In the genomic region with DNA sequence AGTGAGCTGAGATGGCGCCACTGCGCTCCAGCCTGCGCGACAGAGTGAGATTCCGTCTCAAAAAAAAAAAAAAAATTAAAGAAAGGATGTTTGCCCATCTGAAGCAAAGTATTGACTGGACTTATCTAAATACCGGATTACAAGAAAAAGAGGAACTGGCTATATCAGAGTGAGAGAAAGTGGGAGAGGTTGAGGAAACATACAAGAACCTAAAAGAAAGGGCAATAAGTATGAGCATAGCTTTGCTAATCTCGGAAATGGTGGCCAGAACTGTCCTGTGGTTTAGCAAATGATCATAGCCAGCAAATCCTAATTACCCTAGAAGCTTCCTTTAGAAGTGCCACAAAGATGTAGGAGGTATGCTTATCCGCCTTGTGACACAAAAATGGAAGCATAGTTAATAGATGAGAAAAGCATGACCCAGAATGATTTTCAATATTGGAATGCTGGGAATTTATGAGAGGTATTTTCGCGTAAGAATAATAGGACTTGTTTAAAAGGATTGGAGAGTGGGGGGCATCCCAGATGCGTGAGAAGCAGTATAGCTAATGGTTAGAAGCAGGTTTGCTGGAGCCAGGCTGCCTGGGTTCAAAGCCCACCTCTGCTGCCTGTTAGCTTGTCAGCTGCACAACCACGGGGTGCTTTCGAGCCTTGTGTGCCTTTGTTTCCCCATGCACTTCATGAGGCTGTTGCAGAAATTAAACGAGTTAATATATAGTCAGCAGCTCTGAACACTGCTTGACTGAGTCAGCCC, we compare ENCODE assay signal across 8 cellular contexts. TPM values are rescaled to one million over a fixed set of nuclear protein-coding genes. Genes with fewer than 3 reads are reported as not detected.
DNase-seq lines count a peak whose midpoint lies in the region; ATAC-seq, FAIRE-seq and TF ChIP-seq lines count a peak whose summit lies in the region.

No MANE protein-coding gene starts in this region.

- H3K36me3 ChIP-seq in CD4-positive, alpha-beta memory T cell (ENCODE audit: insufficient read depth, low read length) = no peaks in the 10 kb centered on the region
- H3K36me3 ChIP-seq in astrocyte (ENCODE audit: insufficient read depth, low read length) (peaks cover 8% of the 10 kb centered on the region), HepG2 (replicated peaks in 1 of 2; ENCODE audit: control insufficient read depth in 1 of 2, insufficient read depth in 2 of 2, low read length in 2 of 2) (peaks cover 3 to 5% of the 10 kb centered on the region in 2 experiments; a peak in 2 of 5 replicates), transverse colon (no peaks in the 10 kb centered on the region)

- ATAC-seq in HepG2 = no peak
- no peak for ATAC-seq in GM18498 (IDR thresholded peaks at IDR 0.05; ENCODE audit: unreplicated experiment)
- no peak for ATAC-seq in omental fat pad (ENCODE audit: low FRiP score)

- no TSS peak for BruUV-seq in HepG2 (replicated peaks; lab: Mats Ljungman, UMichigan)

- POLR2A ChIA-PET in CD4-positive, alpha-beta memory T cell (lab: Charles Lee; ENCODE audit: partially characterized antibody) = interaction anchor here (0.9 to 3.4 kb wide), 3 partner anchors 56 to 82 kb away, joined by 3 to 12 read pairs (median 3); partner anchors contain the start of genes IDI1 and LARP4B
- POLR2A ChIA-PET in HepG2 (lab: Yijun Ruan, JAX) = interaction anchor here (1.2 to 6.5 kb wide), 7 partner anchors 13 to 62 kb away, joined by 3 to 42 read pairs (median 4); partner anchors contain the start of gene IDI1

- H3K4me1 ChIP-seq in CD4-positive, alpha-beta memory T cell (ENCODE audit: insufficient read depth, low read length) = peaks cover 30% of the 10 kb centered on the region
- peaks cover 25% of the 10 kb centered on the region for H3K4me1 ChIP-seq in astrocyte (ENCODE audit: insufficient read depth, low read length)
- peaks cover 67% of the 10 kb centered on the region for H3K4me1 ChIP-seq in HepG2 (ENCODE audit: insufficient read depth, low read length)
- peaks cover 11 to 21% (median 14%) of the 10 kb centered on the region in 4 donors for H3K4me1 ChIP-seq in transverse colon

- H3K27me3 Mint-ChIP-seq in CD4-positive, alpha-beta memory T cell = no peaks in the 10 kb centered on the region
- no peaks in the 10 kb centered on the region for H3K27me3 Mint-ChIP-seq in astrocyte (ENCODE audit: low read depth, unreplicated experiment)

- no peaks in the 10 kb centered on the region for H3K27me3 ChIP-seq in CD4-positive, alpha-beta memory T cell (ENCODE audit: insufficient read depth, low read length)
- no peaks in the 10 kb centered on the region for H3K27me3 ChIP-seq in astrocyte (ENCODE audit: insufficient read depth, low read length)
- no peaks in the 10 kb centered on the region; a peak in 1 of 5 replicates for H3K27me3 ChIP-seq in HepG2 (ENCODE audit: control insufficient read depth in 1 of 2, insufficient read depth in 2 of 2, low read length in 2 of 2)
- no peaks in the 10 kb centered on the region for H3K27me3 ChIP-seq in transverse colon

- peaks cover 0 to 16% of the 10 kb centered on the region in 2 donors for H3K36me3 Mint-ChIP-seq in CD4-positive, alpha-beta memory T cell
- peaks cover 23% of the 10 kb centered on the region for H3K36me3 Mint-ChIP-seq in astrocyte (ENCODE audit: low read depth, unreplicated experiment)

- CTCF ChIA-PET in CD4-positive, alpha-beta memory T cell (lab: Charles Lee; ENCODE audit: partially characterized antibody) = interaction anchor here (1.0 to 1.5 kb wide), 2 partner anchors 57 to 69 kb away, joined by 4 to 6 read pairs; partner anchors contain the start of gene WDR37
- CTCF ChIA-PET in HepG2 (lab: Yijun Ruan, JAX; ENCODE audit: low intra/inter-chr PET ratio, low total read pairs) = no interaction called here

- H3K27ac ChIP-seq in CD4-positive, alpha-beta memory T cell (ENCODE audit: low read depth, low read length) = peak overlapping the region; percentile 83
- H3K27ac ChIP-seq in astrocyte (ENCODE audit: low read depth, low read length) = peak overlapping the region; percentile 97
- H3K27ac ChIP-seq in HepG2 (ENCODE audit: extremely low read length, insufficient read depth, low read length) = peak overlapping the region; percentile 79
- H3K27ac ChIP-seq in transverse colon = peak overlapping the region; percentile 91 to 97 (median 94)

- H4K20me1 ChIP-seq in astrocyte (ENCODE audit: insufficient read depth, low read length) (peaks cover 23% of the 10 kb centered on the region), HepG2 (ENCODE audit: insufficient read depth, low read length) (peaks cover 12% of the 10 kb centered on the region)

- intact Hi-C loops in CD4-positive, alpha-beta memory T cell (cut with micrococcal nuclease) = loop anchor here (5.0 kb wide), 1 partner anchor 120 kb away; no protein-coding TSS in a partner anchor
- intact Hi-C loops in HepG2 (cut with micrococcal nuclease; ENCODE audit: unreplicated experiment) (loop anchor here (2.0 to 5.0 kb wide), 2 partner anchors 16 to 60 kb away; partner anchors contain the start of gene IDI1), transverse colon (cut with DNase I; ENCODE audit: low total_unique reads) (no loop called here)

- peak overlapping the region; percentile 41 to 99 (median 98) for H3K27ac Mint-ChIP-seq in CD4-positive, alpha-beta memory T cell
- H3K27ac Mint-ChIP-seq in astrocyte (ENCODE audit: unreplicated experiment) = peak overlapping the region; percentile 95

- H3K9me3 Mint-ChIP-seq in CD4-positive, alpha-beta memory T cell = no peaks in the 10 kb centered on the region
- no peaks in the 10 kb centered on the region for H3K9me3 Mint-ChIP-seq in astrocyte (ENCODE audit: unreplicated experiment)

- no peaks in the 10 kb centered on the region for H3K9me3 ChIP-seq in CD4-positive, alpha-beta memory T cell (ENCODE audit: control insufficient read depth in 1 of 2, low read length in 2 of 2)
- H3K9me3 ChIP-seq in astrocyte (ENCODE audit: insufficient read depth, low read depth, low read length) (no peaks in the 10 kb centered on the region), HepG2 (ENCODE audit: low read length) (no peaks in the 10 kb centered on the region), transverse colon (no peaks in the 10 kb centered on the region)

- peak overlapping the region; percentile 17 to 95 for H3K4me3 ChIP-seq in CD4-positive, alpha-beta memory T cell (ENCODE audit: low read length in 2 of 2)
- peak overlapping the region; percentile 99 for H3K4me3 ChIP-seq in astrocyte (ENCODE audit: insufficient read depth, low read depth, low read length)
- H3K4me3 ChIP-seq in HepG2 (replicated peaks in 1 of 3; ENCODE audit: insufficient read depth in 1 of 3, low read depth in 2 of 3, low read length in 3 of 3) = peak overlapping the region; percentile 98 to 100 (median 99)
- peak overlapping the region in 3 of 4 donors; percentile 81 to 95 (median 92) for H3K4me3 ChIP-seq in transverse colon

- no peak for DNase-seq in CD4-positive, alpha-beta memory T cell
- DNase-seq in LHCN-M2 (ENCODE audit: low read depth) = peak; percentile 49
- peak; percentile 93 for DNase-seq in astrocyte (ENCODE audit: low read depth)
- no peak for DNase-seq in HepG2 (ENCODE audit: low spot score)
- no peak for DNase-seq in transverse colon
- DNase-seq in omental fat pad (ENCODE audit: low spot score) = no peak
- DNase-seq in NCI-H1105 treated with DMSO at 0.1 percent for 48 hours (lab: John Stamatoyannopoulos, UW) = no peak

- peaks cover 47% of the 10 kb centered on the region for H3K79me2 ChIP-seq in astrocyte (ENCODE audit: insufficient read depth, low read length)
- H3K79me2 ChIP-seq in HepG2 (ENCODE audit: insufficient read depth, low read length) = peaks cover 41% of the 10 kb centered on the region

- no peak for TF ChIP-seq EP300 in HepG2 (IDR thresholded peaks at IDR 0.05; ENCODE audit: low read depth in 2 of 2, low read length in 2 of 2)
- TF ChIP-seq EP300 in HepG2 (CRISPR knock-in tag; IDR thresholded peaks at IDR 0.05; ENCODE audit: borderline replicate concordance) = no peak
- TF ChIP-seq EP300 in transverse colon (IDR thresholded peaks at IDR 0.05; ENCODE audit: low read depth) = no peak

- peaks cover 23 to 47% (median 33%) of the 10 kb centered on the region in 4 donors for H3K4me1 Mint-ChIP-seq in CD4-positive, alpha-beta memory T cell
- H3K4me1 Mint-ChIP-seq in astrocyte (ENCODE audit: low read depth, unreplicated experiment) = peaks cover 36% of the 10 kb centered on the region

- H3K9ac ChIP-seq in astrocyte (ENCODE audit: low read length) = peak overlapping the region; percentile 99
- peak overlapping the region; percentile 95 for H3K9ac ChIP-seq in HepG2 (ENCODE audit: insufficient read depth, low read depth, low read length)

- 69% methylated on average over 14 of the region's 14 CpGs for WGBS in HepG2 (ENCODE audit: low lambda C conversion rate)
- WGBS in transverse colon (ENCODE audit: low coverage in 1 of 2), 2 donors = 67 to 86% methylated on average over 11 to 14 of the region's 14 CpGs

- TF ChIP-seq RAD21 in HepG2 (CRISPR knock-in tag; IDR thresholded peaks at IDR 0.05) = no peak

- H2AFZ ChIP-seq in astrocyte (ENCODE audit: low read depth, low read length) = no peak overlapping the region
- no peak overlapping the region for H2AFZ ChIP-seq in HepG2 (ENCODE audit: low read length)

- in situ Hi-C loops in HepG2 (cut with HindIII; ENCODE audit: extremely low pct_ligation_motif_present, low pct_unique_long_range_greater_than_20kb) = loop anchor here (10.0 kb wide), 1 partner anchor 52 kb away; the partner anchor contains the start of gene LARP4B
- in situ Hi-C loops in transverse colon (cut with MboI; ENCODE audit: low pct_ligation_motif_present in 1 of 4, low pct_unique_long_range_greater_than_20kb in 1 of 4, low sequenced_read_pairs in 3 of 4) = loop anchor here in 2 of 4 donors (10.0 to 25.0 kb wide), 2 partner anchors 58 to 150 kb away; partner anchors contain the start of gene IDI1 (in 1 of the 2)

- peak; percentile 90 for FAIRE-seq in astrocyte (lab: Jason Lieb, UNC)
- peak; percentile 18 for FAIRE-seq in HepG2 (lab: Jason Lieb, UNC)

- H3K4me3 Mint-ChIP-seq in CD4-positive, alpha-beta memory T cell = peak overlapping the region; percentile 91 to 99 (median 95)
- H3K4me3 Mint-ChIP-seq in astrocyte (ENCODE audit: unreplicated experiment) = peak overlapping the region; percentile 98

- TF ChIP-seq CTCF in astrocyte (IDR thresholded peaks at IDR 0.05; ENCODE audit: insufficient read depth, low read depth, low read length) (no peak), HepG2 (CRISPR knock-in tag; IDR thresholded peaks at IDR 0.05) (no peak), transverse colon (IDR thresholded peaks at IDR 0.05) (no peak), omental fat pad (IDR thresholded peaks at IDR 0.05) (no peak)

- H3K4me2 ChIP-seq in astrocyte (ENCODE audit: low read length) (peak overlapping the region; percentile 92), HepG2 (ENCODE audit: low read depth, low read length) (peak overlapping the region; percentile 84)

- no peak for TF ChIP-seq POLR2A in HepG2 (IDR thresholded peaks at IDR 0.05; ENCODE audit: insufficient read depth in 1 of 2, low read depth in 2 of 2, low read length in 2 of 2)
- TF ChIP-seq POLR2A in transverse colon (IDR thresholded peaks at IDR 0.05) = no peak

RNA-seq across cellular contexts. Expression of gene GTPBP4, which starts 1.2 kb away (rescaled TPM):
- 10 to 100 TPM; 46.0 to 47.0 TPM for total RNA-seq in CD4-positive, alpha-beta memory T cell
- polyA plus RNA-seq in CD4-positive, alpha-beta memory T cell = 10 to 100 TPM; 22.7 to 25.3 TPM
- 50.1 and 57.2 TPM in 2 replicates for total RNA-seq in LHCN-M2 (2014; rRNA removed)
- 37.0 TPM for polyA plus RNA-seq in LHCN-M2 (2012)
- total RNA-seq in astrocyte = 101 and 106 TPM in 2 replicates
- 85.5 and 101 TPM in 2 replicates for total RNA-seq in HepG2 (2016; rRNA removed; fragmentation: Illumina TruSeq; extraction: Trizol)
- 9.2 and 10.8 TPM in 2 replicates for total RNA-seq in HepG2 (2016; cell fraction: cytosol; rRNA removed; fragmentation: Illumina TruSeq; extraction: Trizol; ENCODE audit: low read depth)
- total RNA-seq in HepG2 (2016; cell fraction: insoluble cytoplasmic fraction; rRNA removed; fragmentation: Illumina TruSeq; extraction: Trizol) = 73.1 and 98.3 TPM in 2 replicates
- 17.2 and 23.2 TPM in 2 replicates for total RNA-seq in HepG2 (2016; cell fraction: membrane; rRNA removed; fragmentation: Illumina TruSeq; extraction: Trizol)
- total RNA-seq in HepG2 (2016; cell fraction: nucleus; rRNA removed; fragmentation: Illumina TruSeq; extraction: Trizol) = 61.0 and 70.2 TPM in 2 replicates
- polyA plus RNA-seq in HepG2 (2011; rRNA removed) = 20.1 and 24.1 TPM in 2 replicates
- 9.2 and 11.6 TPM in 2 replicates for polyA plus RNA-seq in HepG2 (2011; cell fraction: cytosol; rRNA removed)
- 31.1 and 31.6 TPM in 2 replicates for polyA plus RNA-seq in HepG2 (2011; cell fraction: nucleus; rRNA removed)
- 37.7 and 40.3 TPM in 2 replicates for polyA plus RNA-seq in HepG2 (2012)
- polyA plus RNA-seq in HepG2 (2016; cell fraction: cytosol; fragmentation: Illumina TruSeq; extraction: Trizol; ENCODE audit: low read depth) = 3.6 and 4.3 TPM in 2 replicates
- polyA plus RNA-seq in HepG2 (2016; cell fraction: insoluble cytoplasmic fraction; fragmentation: Illumina TruSeq; extraction: Trizol; ENCODE audit: low read depth) = 116 and 119 TPM in 2 replicates
- 8.8 and 12.3 TPM in 2 replicates for polyA plus RNA-seq in HepG2 (2016; cell fraction: membrane; fragmentation: Illumina TruSeq; extraction: Trizol; ENCODE audit: low read depth)
- polyA plus RNA-seq in HepG2 (2016; cell fraction: nucleus; fragmentation: Illumina TruSeq; extraction: Trizol; ENCODE audit: insufficient read depth, low read depth) = 109 and 116 TPM in 2 replicates
- 35.4 and 59.3 TPM in 2 replicates for polyA minus RNA-seq in HepG2 (2011; rRNA and poly(A)+ RNA removed; ENCODE audit: low replicate concordance)
- 14.2 and 15.8 TPM in 2 replicates for polyA minus RNA-seq in HepG2 (2011; cell fraction: cytosol; rRNA and poly(A)+ RNA removed)
- polyA minus RNA-seq in HepG2 (2011; cell fraction: nucleus; rRNA and poly(A)+ RNA removed) = 62.8 and 65.3 TPM in 2 replicates
- total RNA-seq in transverse colon = 10 to 100 TPM in 3 of 4 donors, 1 to 10 TPM in 1; 9.4 to 25.4 (median 17.1) TPM
- total RNA-seq in omental fat pad = 100 to 1,000 TPM in 1 of 4 donors, 10 to 100 TPM in 3; 28.9 to 104 (median 40.0) TPM

RNA-seq across cellular contexts. Expression of gene IDI2, which starts 38.6 kb away (rescaled TPM):
- not detected for total RNA-seq in CD4-positive, alpha-beta memory T cell
- not detected for polyA plus RNA-seq in CD4-positive, alpha-beta memory T cell
- total RNA-seq in LHCN-M2 (2014; rRNA removed) = not detected in 2 replicates
- not detected for polyA plus RNA-seq in LHCN-M2 (2012)
- total RNA-seq in astrocyte = not detected in 2 replicates
- not detected in 2 replicates for total RNA-seq in HepG2 (2016; rRNA removed; fragmentation: Illumina TruSeq; extraction: Trizol)
- not detected in 2 replicates for total RNA-seq in HepG2 (2016; cell fraction: cytosol; rRNA removed; fragmentation: Illumina TruSeq; extraction: Trizol; ENCODE audit: low read depth)
- not detected in 2 replicates for total RNA-seq in HepG2 (2016; cell fraction: insoluble cytoplasmic fraction; rRNA removed; fragmentation: Illumina TruSeq; extraction: Trizol)
- not detected in 2 replicates for total RNA-seq in HepG2 (2016; cell fraction: membrane; rRNA removed; fragmentation: Illumina TruSeq; extraction: Trizol)
- total RNA-seq in HepG2 (2016; cell fraction: nucleus; rRNA removed; fragmentation: Illumina TruSeq; extraction: Trizol) = not detected in 2 replicates
- not detected in 2 replicates for polyA plus RNA-seq in HepG2 (2011; rRNA removed)
- not detected in 2 replicates for polyA plus RNA-seq in HepG2 (2011; cell fraction: cytosol; rRNA removed)
- not detected in 2 replicates for polyA plus RNA-seq in HepG2 (2011; cell fraction: nucleus; rRNA removed)
- not detected in 2 replicates for polyA plus RNA-seq in HepG2 (2012)
- polyA plus RNA-seq in HepG2 (2016; cell fraction: cytosol; fragmentation: Illumina TruSeq; extraction: Trizol; ENCODE audit: low read depth) = not detected in 2 replicates
- polyA plus RNA-seq in HepG2 (2016; cell fraction: insoluble cytoplasmic fraction; fragmentation: Illumina TruSeq; extraction: Trizol; ENCODE audit: low read depth) = not detected in 2 replicates
- polyA plus RNA-seq in HepG2 (2016; cell fraction: membrane; fragmentation: Illumina TruSeq; extraction: Trizol; ENCODE audit: low read depth) = not detected in 2 replicates
- polyA plus RNA-seq in HepG2 (2016; cell fraction: nucleus; fragmentation: Illumina TruSeq; extraction: Trizol; ENCODE audit: insufficient read depth, low read depth) = not detected in 2 replicates
- polyA minus RNA-seq in HepG2 (2011; rRNA and poly(A)+ RNA removed; ENCODE audit: low replicate concordance) = not detected in 2 replicates
- polyA minus RNA-seq in HepG2 (2011; cell fraction: cytosol; rRNA and poly(A)+ RNA removed) = not detected in 2 replicates
- not detected in 2 replicates for polyA minus RNA-seq in HepG2 (2011; cell fraction: nucleus; rRNA and poly(A)+ RNA removed)
- not detected for total RNA-seq in transverse colon
- not detected for total RNA-seq in omental fat pad

RNA-seq across cellular contexts. Expression of gene LARP4B, which starts 55.6 kb away (rescaled TPM):
- 10 to 100 TPM; 94.9 to 99.7 TPM for total RNA-seq in CD4-positive, alpha-beta memory T cell
- 10 to 100 TPM; 13.0 to 28.9 TPM for polyA plus RNA-seq in CD4-positive, alpha-beta memory T cell
- total RNA-seq in LHCN-M2 (2014; rRNA removed) = 30.5 and 32.6 TPM in 2 replicates
- 21.2 TPM for polyA plus RNA-seq in LHCN-M2 (2012)
- 97.3 and 101 TPM in 2 replicates for total RNA-seq in astrocyte
- total RNA-seq in HepG2 (2016; rRNA removed; fragmentation: Illumina TruSeq; extraction: Trizol) = 19.5 and 23.6 TPM in 2 replicates
- total RNA-seq in HepG2 (2016; cell fraction: cytosol; rRNA removed; fragmentation: Illumina TruSeq; extraction: Trizol; ENCODE audit: low read depth) = 14.7 and 23.0 TPM in 2 replicates
- total RNA-seq in HepG2 (2016; cell fraction: insoluble cytoplasmic fraction; rRNA removed; fragmentation: Illumina TruSeq; extraction: Trizol) = 19.2 and 20.0 TPM in 2 replicates
- 15.0 and 15.8 TPM in 2 replicates for total RNA-seq in HepG2 (2016; cell fraction: membrane; rRNA removed; fragmentation: Illumina TruSeq; extraction: Trizol)
- 26.7 and 30.9 TPM in 2 replicates for total RNA-seq in HepG2 (2016; cell fraction: nucleus; rRNA removed; fragmentation: Illumina TruSeq; extraction: Trizol)
- polyA plus RNA-seq in HepG2 (2011; rRNA removed) = 29.4 and 30.2 TPM in 2 replicates
- 17.2 and 19.1 TPM in 2 replicates for polyA plus RNA-seq in HepG2 (2011; cell fraction: cytosol; rRNA removed)
- 47.0 and 50.9 TPM in 2 replicates for polyA plus RNA-seq in HepG2 (2011; cell fraction: nucleus; rRNA removed)
- 21.6 and 23.2 TPM in 2 replicates for polyA plus RNA-seq in HepG2 (2012)
- polyA plus RNA-seq in HepG2 (2016; cell fraction: cytosol; fragmentation: Illumina TruSeq; extraction: Trizol; ENCODE audit: low read depth) = 0.96 and 1.0 TPM in 2 replicates
- 20.6 and 24.1 TPM in 2 replicates for polyA plus RNA-seq in HepG2 (2016; cell fraction: insoluble cytoplasmic fraction; fragmentation: Illumina TruSeq; extraction: Trizol; ENCODE audit: low read depth)
- polyA plus RNA-seq in HepG2 (2016; cell fraction: membrane; fragmentation: Illumina TruSeq; extraction: Trizol; ENCODE audit: low read depth) = 4.4 and 4.9 TPM in 2 replicates
- 31.6 and 31.8 TPM in 2 replicates for polyA plus RNA-seq in HepG2 (2016; cell fraction: nucleus; fragmentation: Illumina TruSeq; extraction: Trizol; ENCODE audit: insufficient read depth, low read depth)
- 61.5 and 94.1 TPM in 2 replicates for polyA minus RNA-seq in HepG2 (2011; rRNA and poly(A)+ RNA removed; ENCODE audit: low replicate concordance)
- polyA minus RNA-seq in HepG2 (2011; cell fraction: cytosol; rRNA and poly(A)+ RNA removed) = 27.4 and 36.0 TPM in 2 replicates
- polyA minus RNA-seq in HepG2 (2011; cell fraction: nucleus; rRNA and poly(A)+ RNA removed) = 92.4 and 94.1 TPM in 2 replicates
- total RNA-seq in transverse colon = 100 to 1,000 TPM in 1 of 4 donors, 10 to 100 TPM in 3; 89.2 to 148 (median 96.4) TPM
- 100 to 1,000 TPM in 1 of 4 donors, 10 to 100 TPM in 3; 37.2 to 103 (median 54.7) TPM for total RNA-seq in omental fat pad

Comparison
In these comparisons a context has a peak if more than half of its experiments do, and no peak if none do; other contexts are left out.
1. DNase-seq: peak in LHCN-M2 (single experiment) and astrocyte (single experiment); none in CD4-positive, alpha-beta memory T cell (0 of 5), HepG2 (single experiment), transverse colon (single experiment), omental fat pad (single experiment) and NCI-H1105 treated with DMSO at 0.1 percent for 48 hours (single experiment).
2. Peak in every context shown above with its lines, with median percentiles within 50 percentile points of each other: H3K27ac ChIP-seq and H3K4me3 ChIP-seq.